35 cellular contexts compared by ENCODE assay signal in the genomic region with DNA sequence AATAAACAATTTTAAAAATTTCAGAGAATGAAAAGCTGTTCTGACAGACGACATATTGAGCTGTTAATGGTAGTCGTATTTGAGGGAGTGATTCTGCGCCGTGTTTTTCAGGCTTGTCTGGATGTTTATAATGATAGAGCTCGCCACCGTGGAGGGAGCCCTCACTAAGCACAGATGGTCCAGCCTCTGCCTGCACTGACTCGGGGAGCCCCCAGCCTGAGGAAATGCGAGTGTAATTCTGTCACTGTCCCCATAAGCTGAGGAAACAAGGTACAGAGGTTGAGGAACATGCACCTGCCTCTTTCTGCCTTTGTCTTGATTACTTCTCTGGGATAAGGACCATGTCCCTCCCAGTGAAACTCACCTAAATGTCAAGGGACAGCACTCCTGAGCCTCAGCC. TPM values are rescaled to one million over a fixed set of nuclear protein-coding genes. Genes with fewer than 3 reads are reported as not detected.
"Had no signal": no experiment of that assay in that cellular context is flagged by ENCODE, and none has a peak within 500 bp of the region (broad histone marks: within the 10 kb centered on the region; RNA-seq: fewer than 3 reads in every experiment).

No MANE protein-coding gene starts in this region.

- H3K4me1 ChIP-seq: body of pancreas, breast epithelium had no signal

- H3K4me3 ChIP-seq: adrenal gland, body of pancreas, breast epithelium had no signal

- H3K36me3 ChIP-seq: adrenal gland, brain microvascular endothelial cell, breast epithelium had no signal

- DNase-seq: activated B cell treated with CpG ODN at 0.5 μM for 24 hours; activated CD4-positive, alpha-beta memory T cell treated with anti-CD3 and anti-CD28 coated beads for 36 hours; activated CD4-positive, alpha-beta T cell treated with anti-CD3 and anti-CD28 coated beads for 4 hours; activated CD4-positive, alpha-beta T cell treated with anti-CD3 and anti-CD28 coated beads, Interleukin-2, amount 10 ng/mL, durations not matched to agents 24 days and 14 days; activated CD4-positive, alpha-beta T cell treated with anti-CD3 and anti-CD28 coated beads, Interleukin-2, amount 50 U/mL, for 1 hour; activated CD4-positive, alpha-beta T cell treated with anti-CD3 and anti-CD28 coated beads, Interleukin-2, amount 50 U/mL, for 4 hours; activated CD4-positive, CD25-positive, alpha-beta regulatory T cell treated with anti-CD3 and anti-CD28 coated beads, Interleukin-2, amount 50 U/mL, for 72 hours; activated CD8-positive, alpha-beta memory T cell treated with anti-CD3 and anti-CD28 coated beads, Interleukin-2, amount 50 U/mL, for 4 hours; activated CD8-positive, alpha-beta T cell treated with anti-CD3 and anti-CD28 coated beads for 36 hours; activated effector memory CD4-positive, alpha-beta T cell treated with anti-CD3 and anti-CD28 coated beads, Interleukin-2, amount 50 U/mL, for 16 hours; activated gamma-delta T cell treated with Interleukin-2 at 50 U/mL for 16 hours; activated naive CD4-positive, alpha-beta T cell; activated naive CD4-positive, alpha-beta T cell treated with anti-CD3 and anti-CD28 coated beads for 36 hours; activated naive CD4-positive, alpha-beta T cell treated with anti-CD3 and anti-CD28 coated beads, Interleukin-2, amount 50 U/mL, for 16 hours; activated naive CD8-positive, alpha-beta T cell treated with anti-CD3 and anti-CD28 coated beads for 36 hours; activated T-cell treated with anti-CD3 and anti-CD28 coated beads for 4 hours; activated T-cell treated with anti-CD3 and anti-CD28 coated beads, Interleukin-2, amount 50 U/mL, for 1 hour; activated T-cell treated with anti-CD3 and anti-CD28 coated beads, Interleukin-2, amount 50 U/mL, for 4 hours; activated T-cell treated with anti-CD3 and anti-CD28 coated beads, Interleukin-2, amount 50 U/mL, for 72 hours; adrenal gland; amniotic stem cell; aorta; body of pancreas; brain microvascular endothelial cell; central memory CD4-positive, alpha-beta T cell; T-helper 2 cell; T-helper 9 cell had no signal

- ATAC-seq: activated CD8-positive, alpha-beta T cell treated with anti-CD3 and anti-CD28 coated beads for 36 hours; activated naive CD4-positive, alpha-beta T cell treated with anti-CD3 and anti-CD28 coated beads, Interleukin-2, amount 50 U/mL, for 72 hours; activated T-cell treated with anti-CD3 and anti-CD28 coated beads, Interleukin-2, amount 50 U/mL, for 4 hours; activated T-cell treated with anti-CD3 and anti-CD28 coated beads, Interleukin-2, amount 50 U/mL, for 72 hours; activated T-helper 17 cell treated with anti-CD3 and anti-CD28 coated beads, Interleukin-2, amount 50 U/mL, for 72 hours; body of pancreas had no signal

- H3K9me3 ChIP-seq: adrenal gland had no signal

- H3K27me3 ChIP-seq: body of pancreas, brain microvascular endothelial cell had no signal

- H3K27ac ChIP-seq: body of pancreas, brain microvascular endothelial cell, breast epithelium, VCaP had no signal

RNA-seq across cellular contexts. Expression of a gene that starts 7.4 kb away (rescaled TPM):
- total RNA-seq: activated B cell treated with CpG ODN at 0.5 μM for 24 hours; activated CD4-positive, alpha-beta memory T cell treated with anti-CD3 and anti-CD28 coated beads for 36 hours; activated CD4-positive, alpha-beta T cell treated with anti-CD3 and anti-CD28 coated beads, Interleukin-2, amount 10 ng/mL, durations not matched to agents 24 days and 14 days; activated CD8-positive, alpha-beta memory T cell treated with anti-CD3 and anti-CD28 coated beads for 36 hours; activated CD8-positive, alpha-beta T cell treated with anti-CD3 and anti-CD28 coated beads for 36 hours; activated naive CD4-positive, alpha-beta T cell treated with anti-CD3 and anti-CD28 coated beads for 36 hours; activated naive CD4-positive, alpha-beta T cell treated with anti-CD3 and anti-CD28 coated beads, Interleukin-2, amount 50 U/mL, for 72 hours; activated naive CD8-positive, alpha-beta T cell treated with anti-CD3 and anti-CD28 coated beads for 36 hours; activated T-cell treated with anti-CD3 and anti-CD28 coated beads, Interleukin-2, amount 50 U/mL, for 4 hours; activated T-cell treated with anti-CD3 and anti-CD28 coated beads, Interleukin-2, amount 50 U/mL, for 72 hours; activated T-helper 1 cell treated with anti-CD3 and anti-CD28 coated beads, Interleukin-12 subunit alpha, Interleukin-12 subunit beta, Interleukin-2, Interleukin-4 antibody, amounts not matched to agents 30 ng/mL and 10 ng/mL and 1 ng/mL, durations not matched to agents 14 hours and 24 hours and 36 hours; activated T-helper 17 cell treated with anti-CD3 and anti-CD28 coated beads, Interleukin-2, amount 50 U/mL, for 72 hours; aorta; astrocyte; body of pancreas; breast epithelium; cardiac septum had no signal

RNA-seq across cellular contexts. Expression of a gene that starts 19.6 kb away (rescaled TPM):
- total RNA-seq: activated B cell treated with CpG ODN at 0.5 μM for 24 hours; activated CD4-positive, alpha-beta memory T cell treated with anti-CD3 and anti-CD28 coated beads for 36 hours; activated CD4-positive, alpha-beta T cell treated with anti-CD3 and anti-CD28 coated beads, Interleukin-2, amount 10 ng/mL, durations not matched to agents 24 days and 14 days; activated CD8-positive, alpha-beta memory T cell treated with anti-CD3 and anti-CD28 coated beads for 36 hours; activated CD8-positive, alpha-beta T cell treated with anti-CD3 and anti-CD28 coated beads for 36 hours; activated naive CD4-positive, alpha-beta T cell treated with anti-CD3 and anti-CD28 coated beads for 36 hours; activated naive CD4-positive, alpha-beta T cell treated with anti-CD3 and anti-CD28 coated beads, Interleukin-2, amount 50 U/mL, for 72 hours; activated naive CD8-positive, alpha-beta T cell treated with anti-CD3 and anti-CD28 coated beads for 36 hours; activated T-cell treated with anti-CD3 and anti-CD28 coated beads, Interleukin-2, amount 50 U/mL, for 4 hours; activated T-cell treated with anti-CD3 and anti-CD28 coated beads, Interleukin-2, amount 50 U/mL, for 72 hours; activated T-helper 1 cell treated with anti-CD3 and anti-CD28 coated beads, Interleukin-12 subunit alpha, Interleukin-12 subunit beta, Interleukin-2, Interleukin-4 antibody, amounts not matched to agents 30 ng/mL and 10 ng/mL and 1 ng/mL, durations not matched to agents 14 hours and 24 hours and 36 hours; activated T-helper 17 cell treated with anti-CD3 and anti-CD28 coated beads, Interleukin-2, amount 50 U/mL, for 72 hours; aorta; astrocyte; breast epithelium; cardiac septum had no signal
